ENCODE assay signal across 8 cellular contexts in the genomic region with DNA sequence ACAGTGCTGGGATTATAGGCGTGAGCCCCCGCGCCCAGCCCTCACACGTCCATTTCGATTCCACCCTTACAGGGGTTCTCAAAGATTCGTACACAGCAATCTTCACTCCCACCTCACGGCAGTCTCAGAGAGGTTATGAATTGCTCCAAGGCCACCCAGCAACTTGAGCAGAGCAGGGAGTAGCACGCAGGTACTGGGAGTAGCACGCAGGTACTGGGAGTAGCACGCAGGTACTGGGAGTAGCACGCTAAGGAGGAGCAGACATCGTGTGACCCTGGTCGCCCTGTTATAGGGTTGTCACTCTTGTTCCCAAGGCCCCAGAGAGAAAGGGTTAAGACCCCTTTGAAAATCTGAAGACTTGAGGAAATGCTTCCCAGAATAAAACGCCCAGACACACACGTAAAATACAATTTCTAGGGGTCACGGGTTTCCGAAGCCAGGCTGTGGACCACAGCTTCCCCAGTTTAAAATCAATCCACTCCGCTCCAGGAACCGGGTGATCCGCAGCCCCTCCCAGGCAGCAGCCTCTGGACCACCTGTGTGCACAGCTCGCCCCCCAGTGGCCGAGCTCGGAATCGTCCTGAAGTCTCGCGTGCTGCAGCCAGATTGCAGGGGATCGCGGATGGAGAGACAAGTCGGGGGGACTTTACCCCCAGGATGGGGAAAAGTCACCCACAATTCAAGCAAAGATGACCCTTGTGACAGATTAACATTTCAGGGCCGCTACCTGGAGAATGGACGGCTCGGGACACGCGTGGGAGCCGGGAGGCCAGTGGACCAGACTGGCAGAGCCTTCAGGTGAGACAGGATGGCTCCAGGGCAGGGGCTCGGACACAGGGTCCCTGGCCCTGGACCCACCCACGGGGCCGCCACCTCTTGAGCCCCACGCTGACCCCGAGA.
A peak's percentile ranks its signal among the peaks of the same experiment; 100 is the strongest.
DNase-seq lines count a peak whose midpoint lies in the region; ATAC-seq and TF ChIP-seq lines count a peak whose summit lies in the region.

No MANE protein-coding gene starts in this region.

- peak overlapping the region in 1 of 2 donors; percentile 87 for H3K27ac Mint-ChIP-seq in activated naive CD4-positive, alpha-beta T cell treated with anti-CD3 and anti-CD28 coated beads, Interleukin-2, amount 50 U/mL, for 72 hours

- no peaks in the 10 kb centered on the region for H3F3A ChIP-seq in SU-DHL-6 (ENCODE audit: insufficient read depth)

- H3K4me3 ChIP-seq in NB4 (ENCODE audit: low read depth, low read length) (no peak overlapping the region), SU-DHL-6 (ENCODE audit: insufficient read depth, low read length, poor library complexity, severe bottlenecking) (no peak overlapping the region), heart left ventricle (no peak overlapping the region), psoas muscle (no peak overlapping the region)

- H3K27ac ChIP-seq in SU-DHL-6 (ENCODE audit: low read depth, low read length) = no peak overlapping the region
- no peak overlapping the region for H3K27ac ChIP-seq in heart left ventricle
- H3K27ac ChIP-seq in psoas muscle = no peak overlapping the region

- H3K36me3 ChIP-seq in SU-DHL-6 (ENCODE audit: low read length) (no peaks in the 10 kb centered on the region), heart left ventricle (no peaks in the 10 kb centered on the region), psoas muscle (ENCODE audit: insufficient read depth in 1 of 2, low read depth in 1 of 2) (no peaks in the 10 kb centered on the region)

- intact Hi-C loops in heart left ventricle (cut with DNase I) = loop anchor here (1.0 to 10.0 kb wide), 12 partner anchors 427 to 867 kb away; no protein-coding TSS in a partner anchor
- intact Hi-C loops in psoas muscle (cut with DNase I) = loop anchor here (2.0 to 5.0 kb wide), 4 partner anchors 424 to 739 kb away; no protein-coding TSS in a partner anchor

- H3K79me2 ChIP-seq in SU-DHL-6 (ENCODE audit: insufficient read depth, low read length) = no peaks in the 10 kb centered on the region

- H3K4me1 ChIP-seq in heart left ventricle (peaks cover 0 to 40% (median 11%) of the 10 kb centered on the region in 12 donors), psoas muscle (peaks cover 19% of the 10 kb centered on the region)

- peaks cover 5 to 29% of the 10 kb centered on the region in 2 donors for H3K36me3 Mint-ChIP-seq in activated naive CD4-positive, alpha-beta T cell treated with anti-CD3 and anti-CD28 coated beads, Interleukin-2, amount 50 U/mL, for 72 hours

- TF ChIP-seq CTCF in NB4 (IDR thresholded peaks at IDR 0.05; ENCODE audit: low read depth, low read length) (peak; percentile 98), SU-DHL-6 (IDR thresholded peaks at IDR 0.05; ENCODE audit: insufficient read depth, low read length, poor library complexity, severe bottlenecking) (peak; percentile 95), heart left ventricle (IDR thresholded peaks at IDR 0.05) (peak; percentile 94 to 100 (median 98)), psoas muscle (IDR thresholded peaks at IDR 0.05) (peak; percentile 98)

- TF ChIP-seq POLR2A in NB4 (IDR thresholded peaks at IDR 0.05; ENCODE audit: extremely low read depth, insufficient read length) (no peak), heart left ventricle (IDR thresholded peaks at IDR 0.05) (no peak)

- DNase-seq in G401 (ENCODE audit: low spot score) = peak; percentile 85
- peak; percentile 85 for DNase-seq in NB4 (ENCODE audit: low read depth)
- peak; percentile 72 to 95 for DNase-seq in activated naive CD4-positive, alpha-beta T cell treated with anti-CD3 and anti-CD28 coated beads, Interleukin-2, amount 50 U/mL, for 72 hours (ENCODE audit: low spot score in 2 of 2)
- peak; percentile 80 to 91 (median 84) for DNase-seq in heart left ventricle
- peak; percentile 84 to 91 for DNase-seq in psoas muscle

- H3K9me2 ChIP-seq in SU-DHL-6 (replicated peaks; ENCODE audit: insufficient read depth, low read length) = no peaks in the 10 kb centered on the region

- no peak for ATAC-seq in activated naive CD4-positive, alpha-beta T cell treated with anti-CD3 and anti-CD28 coated beads, Interleukin-2, amount 50 U/mL, for 72 hours
- ATAC-seq in heart left ventricle (peak; percentile 35 to 69 (median 61)), psoas muscle (peak; percentile 55 to 71 (median 64)), GM18519 (IDR thresholded peaks at IDR 0.05; ENCODE audit: low FRiP score, unreplicated experiment) (no peak), GM21737 (IDR thresholded peaks at IDR 0.05; ENCODE audit: unreplicated experiment) (no peak)

- H4K20me1 ChIP-seq in SU-DHL-6 (ENCODE audit: low read depth, low read length) = no peaks in the 10 kb centered on the region

- WGBS in heart left ventricle, 4 donors = 25 to 28% (median 27%) methylated on average over 32 to 40 of the region's 40 CpGs
- WGBS in psoas muscle, 3 donors = 26 to 32% (median 28%) methylated on average over 39 to 40 of the region's 40 CpGs

- H3K9me3 Mint-ChIP-seq in activated naive CD4-positive, alpha-beta T cell treated with anti-CD3 and anti-CD28 coated beads, Interleukin-2, amount 50 U/mL, for 72 hours = peaks cover 5 to 10% of the 10 kb centered on the region in 2 donors

- no peaks in the 10 kb centered on the region for H3K9me3 ChIP-seq in SU-DHL-6 (ENCODE audit: insufficient read depth, low read length)
- H3K9me3 ChIP-seq in heart left ventricle = no peaks in the 10 kb centered on the region
- H3K9me3 ChIP-seq in psoas muscle = no peaks in the 10 kb centered on the region

- H2AFZ ChIP-seq in SU-DHL-6 (ENCODE audit: low read depth, low read length, severe bottlenecking) = no peak overlapping the region

- H3K4me2 ChIP-seq in SU-DHL-6 (ENCODE audit: low read depth, low read length, poor library complexity, severe bottlenecking) = no peak overlapping the region

- in situ Hi-C loops in G401 (cut with HindIII; ENCODE audit: low sequenced_read_pairs) = no loop called here

- no peak overlapping the region for H3K9ac ChIP-seq in SU-DHL-6 (ENCODE audit: low read length)

- H3K27me3 ChIP-seq in SU-DHL-6 (ENCODE audit: low read length) (no peaks in the 10 kb centered on the region), heart left ventricle (no peaks in the 10 kb centered on the region), psoas muscle (ENCODE audit: insufficient read depth in 3 of 3, low read length in 2 of 3) (no peaks in the 10 kb centered on the region)

Comparison
In these comparisons a context has a peak if more than half of its experiments do, and no peak if none do; other contexts are left out.
1. ATAC-seq: peak in heart left ventricle (4 of 4) and psoas muscle (4 of 4); none in activated naive CD4-positive, alpha-beta T cell treated with anti-CD3 and anti-CD28 coated beads, Interleukin-2, amount 50 U/mL, for 72 hours (0 of 2), GM18519 (single experiment) and GM21737 (single experiment).
2. Peak in every context shown above with its lines, with median percentiles within 50 percentile points of each other: DNase-seq and CTCF ChIP-seq.